In genomic region chr12:20436367-20436766, GRCh38 we compare ENCODE assay signal across 22 cellular contexts.
DNase-seq lines count a peak whose midpoint lies in the region; ATAC-seq and TF ChIP-seq lines count a peak whose summit lies in the region.
"Had no signal": no experiment of that assay in that cellular context is flagged by ENCODE, and none has a peak within 500 bp of the region (broad histone marks: within the 10 kb centered on the region; RNA-seq: fewer than 3 reads in every experiment).

No MANE protein-coding gene starts in this region.

- peaks cover 39 to 97% of the 10 kb centered on the region in 2 donors for H3K4me1 ChIP-seq in thoracic aorta (ENCODE audit: control insufficient read depth in 1 of 2, low read depth in 2 of 2)
- H3K4me1 ChIP-seq in right lobe of liver = no peaks in the 10 kb centered on the region

- DNase-seq in OCI-M1 (lab: John Stamatoyannopoulos, UW) = peak; percentile 21
- DNase-seq in fibroblast of pulmonary artery (ENCODE audit: low read depth) = peak; percentile 44
- DNase-seq in kidney tubule cell (ENCODE audit: low spot score) = peak; percentile 25
- no peak for DNase-seq in thoracic aorta (ENCODE audit: low spot score)
- DNase-seq in NCI-H226 = no peak
- DNase-seq in mesenteric fat pad (ENCODE audit: low spot score) = no peak
- DNase-seq in activated naive CD4-positive, alpha-beta T cell treated with anti-CD3 and anti-CD28 coated beads, Interleukin-2, amount 10 ng/mL, durations not matched to agents 7 days and 5 days = no peak
- DNase-seq in right lobe of liver = no peak
- DNase-seq: CD4-positive, alpha-beta memory T cell; DMS 273 treated with DMSO at 0.1 percent for 48 hours; dorsolateral prefrontal cortex; H7; midbrain; NCI-H1436 treated with DMSO at 0.1 percent for 48 hours; NCI-H2171 treated with DMSO at 0.1 percent for 48 hours; NCI-H526; RPMI8226; stimulated activated CD4-positive, alpha-beta T cell treated with anti-CD3 and anti-CD28 coated beads, Interleukin-1b, Interleukin-23, amount 100 ng/mL, for 48 hours had no signal

- H3K36me3 Mint-ChIP-seq in activated naive CD4-positive, alpha-beta T cell treated with anti-CD3 and anti-CD28 coated beads, Interleukin-2, amount 10 ng/mL, durations not matched to agents 7 days and 5 days = no peaks in the 10 kb centered on the region
- H3K36me3 Mint-ChIP-seq: CD4-positive, alpha-beta memory T cell; natural killer cell treated with Interleukin-12 subunit alpha and Interleukin-12 subunit beta and Interleukin-15 and Interleukin-18, amount 100 ng/mL, for 72 hours had no signal

- H3K27me3 ChIP-seq in thoracic aorta (replicated peaks; ENCODE audit: insufficient read depth) = no peaks in the 10 kb centered on the region
- no peaks in the 10 kb centered on the region for H3K27me3 ChIP-seq in right lobe of liver
- H3K27me3 ChIP-seq: gastroesophageal sphincter had no signal

- H3K27ac Mint-ChIP-seq in activated naive CD4-positive, alpha-beta T cell treated with anti-CD3 and anti-CD28 coated beads, Interleukin-2, amount 10 ng/mL, durations not matched to agents 7 days and 5 days = no peak overlapping the region
- H3K27ac Mint-ChIP-seq: activated T-helper 17 cell treated with anti-CD3 and anti-CD28 coated beads, Interleukin-2, amount 50 U/mL, for 72 hours; CD4-positive, alpha-beta memory T cell; natural killer cell treated with Interleukin-12 subunit alpha and Interleukin-12 subunit beta and Interleukin-15 and Interleukin-18, amount 100 ng/mL, for 72 hours had no signal

- no peak overlapping the region for H3K4me3 Mint-ChIP-seq in activated naive CD4-positive, alpha-beta T cell treated with anti-CD3 and anti-CD28 coated beads, Interleukin-2, amount 10 ng/mL, durations not matched to agents 7 days and 5 days
- H3K4me3 Mint-ChIP-seq: activated T-helper 17 cell treated with anti-CD3 and anti-CD28 coated beads, Interleukin-2, amount 50 U/mL, for 72 hours; CD4-positive, alpha-beta memory T cell; natural killer cell treated with Interleukin-12 subunit alpha and Interleukin-12 subunit beta and Interleukin-15 and Interleukin-18, amount 100 ng/mL, for 72 hours had no signal

- H3K4me1 Mint-ChIP-seq in activated naive CD4-positive, alpha-beta T cell treated with anti-CD3 and anti-CD28 coated beads, Interleukin-2, amount 10 ng/mL, durations not matched to agents 7 days and 5 days = no peaks in the 10 kb centered on the region
- H3K4me1 Mint-ChIP-seq: activated T-helper 17 cell treated with anti-CD3 and anti-CD28 coated beads, Interleukin-2, amount 50 U/mL, for 72 hours; CD4-positive, alpha-beta memory T cell had no signal

- no peak for TF ChIP-seq POLR2A in right lobe of liver (IDR thresholded peaks at IDR 0.05)

- H3K27ac ChIP-seq in thoracic aorta (peak overlapping the region; percentile 29 to 38), right lobe of liver (no peak overlapping the region)
- H3K27ac ChIP-seq: dorsolateral prefrontal cortex, epithelial cell of prostate had no signal

- ATAC-seq in thoracic aorta (ENCODE audit: insufficient number of reproducible peaks, low FRiP score, low read depth) (no peak), right lobe of liver (no peak)
- ATAC-seq: activated T-helper 17 cell treated with anti-CD3 and anti-CD28 coated beads, Interleukin-2, amount 50 U/mL, for 72 hours; gastroesophageal sphincter; natural killer cell treated with Interleukin-12 subunit alpha and Interleukin-12 subunit beta and Interleukin-15 and Interleukin-18, amount 100 ng/mL, for 72 hours had no signal

- TF ChIP-seq CTCF in fibroblast of pulmonary artery (IDR thresholded peaks at IDR 0.05; ENCODE audit: low read length, missing control alignments) = no peak
- no peak for TF ChIP-seq CTCF in thoracic aorta (IDR thresholded peaks at IDR 0.05)
- no peak for TF ChIP-seq CTCF in right lobe of liver (IDR thresholded peaks at IDR 0.05)

- 50% methylated on average over 1 of the region's 1 CpG for WGBS in right lobe of liver (ENCODE audit: insufficient coverage, low coverage, low lambda C conversion rate, missing lambda C conversion rate)

- H3K4me3 ChIP-seq in fibroblast of pulmonary artery (replicated peaks; ENCODE audit: low read depth, low read length) = no peak overlapping the region
- H3K4me3 ChIP-seq in thoracic aorta = no peak overlapping the region
- H3K4me3 ChIP-seq in right lobe of liver = no peak overlapping the region
- H3K4me3 ChIP-seq: dorsolateral prefrontal cortex, gastroesophageal sphincter had no signal

- H3K36me3 ChIP-seq in thoracic aorta = no peaks in the 10 kb centered on the region
- H3K36me3 ChIP-seq in right lobe of liver = no peaks in the 10 kb centered on the region
- H3K36me3 ChIP-seq: gastroesophageal sphincter had no signal

- intact Hi-C loops in right lobe of liver (cut with DNase I) = no loop called here

- H3K27me3 Mint-ChIP-seq in activated naive CD4-positive, alpha-beta T cell treated with anti-CD3 and anti-CD28 coated beads, Interleukin-2, amount 10 ng/mL, durations not matched to agents 7 days and 5 days = no peaks in the 10 kb centered on the region
- H3K27me3 Mint-ChIP-seq: activated T-helper 17 cell treated with anti-CD3 and anti-CD28 coated beads, Interleukin-2, amount 50 U/mL, for 72 hours had no signal

- H3K9me3 ChIP-seq in thoracic aorta = no peaks in the 10 kb centered on the region
- no peaks in the 10 kb centered on the region for H3K9me3 ChIP-seq in right lobe of liver
- H3K9me3 ChIP-seq: gastroesophageal sphincter had no signal

- H3K9me3 Mint-ChIP-seq in activated naive CD4-positive, alpha-beta T cell treated with anti-CD3 and anti-CD28 coated beads, Interleukin-2, amount 10 ng/mL, durations not matched to agents 7 days and 5 days = no peaks in the 10 kb centered on the region
- H3K9me3 Mint-ChIP-seq: activated T-helper 17 cell treated with anti-CD3 and anti-CD28 coated beads, Interleukin-2, amount 50 U/mL, for 72 hours; CD4-positive, alpha-beta memory T cell; natural killer cell treated with Interleukin-12 subunit alpha and Interleukin-12 subunit beta and Interleukin-15 and Interleukin-18, amount 100 ng/mL, for 72 hours had no signal

- CTCF ChIA-PET in activated naive CD4-positive, alpha-beta T cell treated with anti-CD3 and anti-CD28 coated beads, Interleukin-2, amount 10 ng/mL, durations not matched to agents 7 days and 5 days (lab: Charles Lee) = interaction anchor here (0.7 kb wide), 1 partner anchor 1244 kb away, joined by 3 read pairs; no protein-coding TSS in a partner anchor

Comparison
In these comparisons a context has a peak if more than half of its experiments do, and no peak if none do; other contexts are left out.
1. DNase-seq: peak in OCI-M1 (single experiment), fibroblast of pulmonary artery (single experiment) and kidney tubule cell (single experiment); none in thoracic aorta (single experiment), NCI-H226 (single experiment), mesenteric fat pad (single experiment), activated naive CD4-positive, alpha-beta T cell treated with anti-CD3 and anti-CD28 coated beads, Interleukin-2, amount 10 ng/mL, durations not matched to agents 7 days and 5 days (single experiment) and right lobe of liver (0 of 3).
2. H3K27ac ChIP-seq: peak in thoracic aorta (2 of 2); none in right lobe of liver (0 of 3).